9 cellular contexts compared by ENCODE assay signal in genomic region chr2:26764906-26765305, GRCh38. TPM values are rescaled to one million over a fixed set of nuclear protein-coding genes. Genes with fewer than 3 reads are reported as not detected.
A peak's percentile ranks its signal among the peaks of the same experiment; 100 is the strongest.
DNase-seq lines count a peak whose midpoint lies in the region; ATAC-seq and TF ChIP-seq lines count a peak whose summit lies in the region.
"Had no signal": no experiment of that assay in that cellular context is flagged by ENCODE, and none has a peak within 500 bp of the region (broad histone marks: within the 10 kb centered on the region; RNA-seq: fewer than 3 reads in every experiment).

No MANE protein-coding gene starts in this region.

- intact Hi-C loops in gastrocnemius medialis (cut with DNase I; ENCODE audit: low total_unique reads): loop anchor here (2.0 to 10.0 kb wide), 2 partner anchors 20 to 420 kb away; partner anchors contain the start of genes ADGRF3 and SELENOI

- ATAC-seq in foreskin keratinocyte (no peak), gastrocnemius medialis (no peak), HG02973 (IDR thresholded peaks at IDR 0.05; ENCODE audit: unreplicated experiment) (no peak)

- no peak for TF ChIP-seq POLR2A in gastrocnemius medialis (IDR thresholded peaks at IDR 0.05)

- H3K27ac ChIP-seq in WERI-Rb-1: peak overlapping the region; percentile 80
- H3K27ac ChIP-seq in foreskin keratinocyte: peak overlapping the region; percentile 64
- peak overlapping the region; percentile 93 to 99 (median 98) for H3K27ac ChIP-seq in gastrocnemius medialis

- H3K36me3 ChIP-seq in H7 (replicated peaks; ENCODE audit: control insufficient read depth, insufficient read depth, low read length): no peaks in the 10 kb centered on the region
- H3K36me3 ChIP-seq in WERI-Rb-1: peaks cover 18% of the 10 kb centered on the region
- no peaks in the 10 kb centered on the region for H3K36me3 ChIP-seq in gastrocnemius medialis

- H3K9me3 ChIP-seq in WERI-Rb-1 (ENCODE audit: severe bottlenecking) (peaks cover 4% of the 10 kb centered on the region), gastrocnemius medialis (no peaks in the 10 kb centered on the region)

- peak overlapping the region; percentile 97 for H3K4me3 ChIP-seq in H7 (ENCODE audit: insufficient read depth, low read depth, low read length)
- H3K4me3 ChIP-seq in WERI-Rb-1 (ENCODE audit: low read depth, low read length): peak overlapping the region; percentile 76
- H3K4me3 ChIP-seq in gastrocnemius medialis: peak overlapping the region; percentile 56 to 100 (median 90)

- H3K27me3 ChIP-seq in H7 (ENCODE audit: control insufficient read depth, insufficient read depth, low read length) (no peaks in the 10 kb centered on the region), WERI-Rb-1 (ENCODE audit: insufficient read depth, low read depth, severe bottlenecking) (no peaks in the 10 kb centered on the region), foreskin keratinocyte (no peaks in the 10 kb centered on the region), gastrocnemius medialis (no peaks in the 10 kb centered on the region)

- peak; percentile 19 for DNase-seq in H7
- no peak for DNase-seq in WERI-Rb-1
- no peak for DNase-seq in foreskin keratinocyte
- no peak for DNase-seq in gastrocnemius medialis
- no peak for DNase-seq in COLO829 (ENCODE audit: low spot score)
- no peak for DNase-seq in NCI-H1436 treated with DMSO at 0.1 percent for 48 hours (lab: John Stamatoyannopoulos, UW)
- no peak for DNase-seq in NCI-H2227 treated with DMSO at 0.1 percent for 48 hours (lab: John Stamatoyannopoulos, UW)
- DNase-seq: stimulated activated naive CD4-positive, alpha-beta T cell treated with Interleukin-2 at 50 U/mL for 16 hours had no signal

- no peak for TF ChIP-seq CTCF in WERI-Rb-1 (IDR thresholded peaks at IDR 0.05; ENCODE audit: low read depth, low read length)
- no peak for TF ChIP-seq CTCF in foreskin keratinocyte (conservative IDR thresholded peaks at IDR 0.05)
- no peak for TF ChIP-seq CTCF in gastrocnemius medialis (IDR thresholded peaks at IDR 0.05 in 4 of 5, conservative IDR thresholded peaks at IDR 0.05 in 1 of 5)

- peaks cover 18% of the 10 kb centered on the region for H3K4me1 ChIP-seq in foreskin keratinocyte
- peaks cover 22 to 44% of the 10 kb centered on the region in 2 donors for H3K4me1 ChIP-seq in gastrocnemius medialis

- in situ Hi-C loops in gastrocnemius medialis (cut with MboI; ENCODE audit: low sequenced_read_pairs in 4 of 4): no loop called here

RNA-seq across cellular contexts. Expression of gene SLC35F6, which starts 0.8 kb away (rescaled TPM):
- total RNA-seq in H7 (2014; rRNA removed; shearing (Covaris generic)): 10.7 and 15.4 TPM in 2 replicates
- total RNA-seq in foreskin keratinocyte (47.3 and 53.8 TPM in 2 replicates), gastrocnemius medialis (10 to 100 TPM; 37.8 to 54.5 (median 45.9) TPM)
- 26.7 and 28.5 TPM in 2 replicates for polyA plus RNA-seq in foreskin keratinocyte

RNA-seq across cellular contexts. Expression of gene CENPA, which starts 20.9 kb away (rescaled TPM):
- 34.0 and 38.2 TPM in 2 replicates for total RNA-seq in H7 (2014; rRNA removed; shearing (Covaris generic))
- total RNA-seq in foreskin keratinocyte (30.8 and 39.0 TPM in 2 replicates), gastrocnemius medialis (under 1 TPM in 1 of 4 donors, not detected in 3; 0.22 TPM)
- polyA plus RNA-seq in foreskin keratinocyte: 28.2 and 37.2 TPM in 2 replicates

Comparison
In these comparisons a context has a peak if more than half of its experiments do, and no peak if none do; other contexts are left out.
1. RNA of gene CENPA, which starts 20.9 kb away (total RNA-seq): 30.8 to 39.0 TPM in foreskin keratinocyte and 34.0 to 38.2 TPM in H7; 0.22 TPM in gastrocnemius medialis; every median in the first group is over 10 times any median in the second.
2. Peak in every context shown above with its lines, with median percentiles within 50 percentile points of each other: H3K4me3 ChIP-seq and H3K27ac ChIP-seq.